ENCODE assay signal across 1 cellular context in genomic region chr10:92573798-92574544, GRCh38.
A peak's percentile ranks its signal among the peaks of the same experiment; 100 is the strongest.
TF ChIP-seq lines count a peak whose summit lies in the region.

Gene IDE, minus strand, starts transcription at chr10:92574093. Its CDS starts 74 bp downstream, at chr10:92574019.

TF ChIP-seq in HepG2, 621 proteins besides CTCF, POLR2A, EP300 and RAD21 (continued from another document and continues in another):
- TF ChIP-seq, protein P1, sequence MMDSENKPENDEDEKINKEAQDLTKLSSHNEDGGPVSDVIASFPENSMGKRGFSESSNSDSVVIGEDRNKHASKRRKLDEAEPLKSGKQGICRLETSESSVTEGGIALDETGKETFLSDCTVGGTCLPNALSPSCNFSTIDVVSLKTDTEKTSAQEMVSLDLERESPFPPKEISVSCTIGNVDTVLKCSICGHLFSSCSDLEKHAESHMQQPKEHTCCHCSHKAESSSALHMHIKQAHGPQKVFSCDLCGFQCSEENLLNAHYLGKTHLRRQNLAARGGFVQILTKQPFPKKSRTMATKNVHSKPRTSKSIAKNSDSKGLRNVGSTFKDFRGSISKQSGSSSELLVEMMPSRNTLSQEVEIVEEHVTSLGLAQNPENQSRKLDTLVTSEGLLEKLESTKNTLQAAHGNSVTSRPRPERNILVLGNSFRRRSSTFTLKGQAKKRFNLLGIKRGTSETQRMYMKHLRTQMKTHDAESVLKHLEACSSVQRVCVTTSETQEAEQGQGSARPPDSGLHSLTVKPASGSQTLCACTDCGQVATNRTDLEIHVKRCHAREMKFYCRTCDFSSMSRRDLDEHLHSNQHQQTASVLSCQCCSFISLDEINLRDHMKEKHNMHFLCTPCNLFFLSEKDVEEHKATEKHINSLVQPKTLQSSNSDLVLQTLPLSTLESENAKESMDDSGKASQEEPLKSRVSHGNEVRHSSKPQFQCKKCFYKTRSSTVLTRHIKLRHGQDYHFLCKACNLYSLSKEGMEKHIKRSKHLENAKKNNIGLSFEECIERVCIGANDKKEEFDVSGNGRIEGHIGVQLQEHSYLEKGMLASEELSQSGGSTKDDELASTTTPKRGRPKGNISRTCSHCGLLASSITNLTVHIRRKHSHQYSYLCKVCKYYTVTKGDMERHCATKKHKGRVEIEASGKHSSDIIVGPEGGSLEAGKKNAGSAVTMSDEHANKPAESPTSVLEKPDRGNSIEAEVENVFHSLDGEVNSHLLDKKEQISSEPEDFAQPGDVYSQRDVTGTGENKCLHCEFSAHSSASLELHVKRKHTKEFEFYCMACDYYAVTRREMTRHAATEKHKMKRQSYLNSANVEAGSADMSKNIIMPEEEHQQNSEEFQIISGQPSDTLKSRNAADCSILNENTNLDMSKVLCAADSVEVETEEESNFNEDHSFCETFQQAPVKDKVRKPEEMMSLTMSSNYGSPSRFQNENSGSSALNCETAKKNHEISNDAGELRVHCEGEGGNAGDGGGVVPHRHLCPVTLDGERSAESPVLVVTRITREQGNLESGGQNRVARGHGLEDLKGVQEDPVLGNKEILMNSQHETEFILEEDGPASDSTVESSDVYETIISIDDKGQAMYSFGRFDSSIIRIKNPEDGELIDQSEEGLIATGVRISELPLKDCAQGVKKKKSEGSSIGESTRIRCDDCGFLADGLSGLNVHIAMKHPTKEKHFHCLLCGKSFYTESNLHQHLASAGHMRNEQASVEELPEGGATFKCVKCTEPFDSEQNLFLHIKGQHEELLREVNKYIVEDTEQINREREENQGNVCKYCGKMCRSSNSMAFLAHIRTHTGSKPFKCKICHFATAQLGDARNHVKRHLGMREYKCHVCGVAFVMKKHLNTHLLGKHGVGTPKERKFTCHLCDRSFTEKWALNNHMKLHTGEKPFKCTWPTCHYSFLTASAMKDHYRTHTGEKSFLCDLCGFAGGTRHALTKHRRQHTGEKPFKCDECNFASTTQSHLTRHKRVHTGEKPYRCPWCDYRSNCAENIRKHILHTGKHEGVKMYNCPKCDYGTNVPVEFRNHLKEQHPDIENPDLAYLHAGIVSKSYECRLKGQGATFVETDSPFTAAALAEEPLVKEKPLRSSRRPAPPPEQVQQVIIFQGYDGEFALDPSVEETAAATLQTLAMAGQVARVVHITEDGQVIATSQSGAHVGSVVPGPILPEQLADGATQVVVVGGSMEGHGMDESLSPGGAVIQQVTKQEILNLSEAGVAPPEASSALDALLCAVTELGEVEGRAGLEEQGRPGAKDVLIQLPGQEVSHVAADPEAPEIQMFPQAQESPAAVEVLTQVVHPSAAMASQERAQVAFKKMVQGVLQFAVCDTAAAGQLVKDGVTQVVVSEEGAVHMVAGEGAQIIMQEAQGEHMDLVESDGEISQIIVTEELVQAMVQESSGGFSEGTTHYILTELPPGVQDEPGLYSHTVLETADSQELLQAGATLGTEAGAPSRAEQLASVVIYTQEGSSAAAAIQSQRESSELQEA (CRISPR knock-in tag; IDR thresholded peaks at IDR 0.05; ENCODE audit: not compliant biosample characterization) = no peak
- TF ChIP-seq DNMT3B (CRISPR knock-in tag; conservative IDR thresholded peaks at IDR 0.05) (peak; percentile 71; the same call in 1 of the 2 replicates), MBD4 (IDR thresholded peaks at IDR 0.05; ENCODE audit: borderline replicate concordance, low read length) (no peak), CREB1 (IDR thresholded peaks at IDR 0.05) (0 out of 2 replicates have a peak, but pooled peaks have one; percentile 9), CREB1 (CRISPR knock-in tag; IDR thresholded peaks at IDR 0.05) (no peak), ZFP62 (CRISPR knock-in tag; IDR thresholded peaks at IDR 0.05) (no peak), GFI1 (CRISPR knock-in tag; IDR thresholded peaks at IDR 0.05; ENCODE audit: borderline replicate concordance) (peak; percentile 65; the same call in 1 of the 2 replicates), EEA1 (CRISPR knock-in tag; IDR thresholded peaks at IDR 0.05; ENCODE audit: borderline replicate concordance) (no peak), POGZ (CRISPR knock-in tag; IDR thresholded peaks at IDR 0.05) (peak; percentile 60), AKAP8 (CRISPR knock-in tag; IDR thresholded peaks at IDR 0.05) (no peak), ZNF3 (CRISPR knock-in tag; IDR thresholded peaks at IDR 0.05) (no peak), MED13 (CRISPR knock-in tag; IDR thresholded peaks at IDR 0.05) (0 out of 2 replicates have a peak, but pooled peaks have one; percentile 72), ZNF670 (CRISPR knock-in tag; IDR thresholded peaks at IDR 0.05; ENCODE audit: borderline replicate concordance) (peak; percentile 80), ERF (CRISPR knock-in tag; IDR thresholded peaks at IDR 0.05) (peak; percentile 66), DBP (CRISPR knock-in tag; IDR thresholded peaks at IDR 0.05; ENCODE audit: not compliant biosample characterization) (no peak), ZNF101 (CRISPR knock-in tag; IDR thresholded peaks at IDR 0.05; ENCODE audit: borderline replicate concordance, low read depth) (0 out of 2 replicates have a peak, but pooled peaks have one; percentile 15), ZBTB33 (CRISPR knock-in tag; IDR thresholded peaks at IDR 0.05) (peak; percentile 36; the same call in 1 of the 2 replicates), SP4 (CRISPR knock-in tag; IDR thresholded peaks at IDR 0.05) (peak; percentile 41; the same call in 1 of the 2 replicates), MATR3 (CRISPR knock-in tag; IDR thresholded peaks at IDR 0.05) (no peak), CEBPG (CRISPR knock-in tag; IDR thresholded peaks at IDR 0.05) (no peak), ZNF232 (CRISPR knock-in tag; IDR thresholded peaks at IDR 0.05; ENCODE audit: borderline replicate concordance) (0 out of 2 replicates have a peak, but pooled peaks have one; percentile 62), ZNF44 (CRISPR knock-in tag; IDR thresholded peaks at IDR 0.05) (peak; percentile 74; the same call in 1 of the 2 replicates), GPBP1L1 (CRISPR knock-in tag; IDR thresholded peaks at IDR 0.05) (no peak), ZNF672 (CRISPR knock-in tag; IDR thresholded peaks at IDR 0.05) (0 out of 2 replicates have a peak, but pooled peaks have one; percentile 66), ZSCAN25 (CRISPR knock-in tag; IDR thresholded peaks at IDR 0.05) (peak; percentile 69), E2F5 (CRISPR knock-in tag; conservative IDR thresholded peaks at IDR 0.05) (no peak), ZFYVE20 (CRISPR knock-in tag; IDR thresholded peaks at IDR 0.05; ENCODE audit: borderline replicate concordance, low read depth) (peak; percentile 6; the same call in 1 of the 2 replicates), ZNF577 (CRISPR knock-in tag; IDR thresholded peaks at IDR 0.05; ENCODE audit: borderline replicate concordance, low read depth) (no peak), ZNF263 (CRISPR knock-in tag; IDR thresholded peaks at IDR 0.05) (peak; percentile 63; the same call in 1 of the 2 replicates)
- TF ChIP-seq, protein P2, sequence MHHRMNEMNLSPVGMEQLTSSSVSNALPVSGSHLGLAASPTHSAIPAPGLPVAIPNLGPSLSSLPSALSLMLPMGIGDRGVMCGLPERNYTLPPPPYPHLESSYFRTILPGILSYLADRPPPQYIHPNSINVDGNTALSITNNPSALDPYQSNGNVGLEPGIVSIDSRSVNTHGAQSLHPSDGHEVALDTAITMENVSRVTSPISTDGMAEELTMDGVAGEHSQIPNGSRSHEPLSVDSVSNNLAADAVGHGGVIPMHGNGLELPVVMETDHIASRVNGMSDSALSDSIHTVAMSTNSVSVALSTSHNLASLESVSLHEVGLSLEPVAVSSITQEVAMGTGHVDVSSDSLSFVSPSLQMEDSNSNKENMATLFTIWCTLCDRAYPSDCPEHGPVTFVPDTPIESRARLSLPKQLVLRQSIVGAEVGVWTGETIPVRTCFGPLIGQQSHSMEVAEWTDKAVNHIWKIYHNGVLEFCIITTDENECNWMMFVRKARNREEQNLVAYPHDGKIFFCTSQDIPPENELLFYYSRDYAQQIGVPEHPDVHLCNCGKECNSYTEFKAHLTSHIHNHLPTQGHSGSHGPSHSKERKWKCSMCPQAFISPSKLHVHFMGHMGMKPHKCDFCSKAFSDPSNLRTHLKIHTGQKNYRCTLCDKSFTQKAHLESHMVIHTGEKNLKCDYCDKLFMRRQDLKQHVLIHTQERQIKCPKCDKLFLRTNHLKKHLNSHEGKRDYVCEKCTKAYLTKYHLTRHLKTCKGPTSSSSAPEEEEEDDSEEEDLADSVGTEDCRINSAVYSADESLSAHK (CRISPR knock-in tag; IDR thresholded peaks at IDR 0.05; ENCODE audit: borderline replicate concordance) = no peak
- TF ChIP-seq, protein P3, sequence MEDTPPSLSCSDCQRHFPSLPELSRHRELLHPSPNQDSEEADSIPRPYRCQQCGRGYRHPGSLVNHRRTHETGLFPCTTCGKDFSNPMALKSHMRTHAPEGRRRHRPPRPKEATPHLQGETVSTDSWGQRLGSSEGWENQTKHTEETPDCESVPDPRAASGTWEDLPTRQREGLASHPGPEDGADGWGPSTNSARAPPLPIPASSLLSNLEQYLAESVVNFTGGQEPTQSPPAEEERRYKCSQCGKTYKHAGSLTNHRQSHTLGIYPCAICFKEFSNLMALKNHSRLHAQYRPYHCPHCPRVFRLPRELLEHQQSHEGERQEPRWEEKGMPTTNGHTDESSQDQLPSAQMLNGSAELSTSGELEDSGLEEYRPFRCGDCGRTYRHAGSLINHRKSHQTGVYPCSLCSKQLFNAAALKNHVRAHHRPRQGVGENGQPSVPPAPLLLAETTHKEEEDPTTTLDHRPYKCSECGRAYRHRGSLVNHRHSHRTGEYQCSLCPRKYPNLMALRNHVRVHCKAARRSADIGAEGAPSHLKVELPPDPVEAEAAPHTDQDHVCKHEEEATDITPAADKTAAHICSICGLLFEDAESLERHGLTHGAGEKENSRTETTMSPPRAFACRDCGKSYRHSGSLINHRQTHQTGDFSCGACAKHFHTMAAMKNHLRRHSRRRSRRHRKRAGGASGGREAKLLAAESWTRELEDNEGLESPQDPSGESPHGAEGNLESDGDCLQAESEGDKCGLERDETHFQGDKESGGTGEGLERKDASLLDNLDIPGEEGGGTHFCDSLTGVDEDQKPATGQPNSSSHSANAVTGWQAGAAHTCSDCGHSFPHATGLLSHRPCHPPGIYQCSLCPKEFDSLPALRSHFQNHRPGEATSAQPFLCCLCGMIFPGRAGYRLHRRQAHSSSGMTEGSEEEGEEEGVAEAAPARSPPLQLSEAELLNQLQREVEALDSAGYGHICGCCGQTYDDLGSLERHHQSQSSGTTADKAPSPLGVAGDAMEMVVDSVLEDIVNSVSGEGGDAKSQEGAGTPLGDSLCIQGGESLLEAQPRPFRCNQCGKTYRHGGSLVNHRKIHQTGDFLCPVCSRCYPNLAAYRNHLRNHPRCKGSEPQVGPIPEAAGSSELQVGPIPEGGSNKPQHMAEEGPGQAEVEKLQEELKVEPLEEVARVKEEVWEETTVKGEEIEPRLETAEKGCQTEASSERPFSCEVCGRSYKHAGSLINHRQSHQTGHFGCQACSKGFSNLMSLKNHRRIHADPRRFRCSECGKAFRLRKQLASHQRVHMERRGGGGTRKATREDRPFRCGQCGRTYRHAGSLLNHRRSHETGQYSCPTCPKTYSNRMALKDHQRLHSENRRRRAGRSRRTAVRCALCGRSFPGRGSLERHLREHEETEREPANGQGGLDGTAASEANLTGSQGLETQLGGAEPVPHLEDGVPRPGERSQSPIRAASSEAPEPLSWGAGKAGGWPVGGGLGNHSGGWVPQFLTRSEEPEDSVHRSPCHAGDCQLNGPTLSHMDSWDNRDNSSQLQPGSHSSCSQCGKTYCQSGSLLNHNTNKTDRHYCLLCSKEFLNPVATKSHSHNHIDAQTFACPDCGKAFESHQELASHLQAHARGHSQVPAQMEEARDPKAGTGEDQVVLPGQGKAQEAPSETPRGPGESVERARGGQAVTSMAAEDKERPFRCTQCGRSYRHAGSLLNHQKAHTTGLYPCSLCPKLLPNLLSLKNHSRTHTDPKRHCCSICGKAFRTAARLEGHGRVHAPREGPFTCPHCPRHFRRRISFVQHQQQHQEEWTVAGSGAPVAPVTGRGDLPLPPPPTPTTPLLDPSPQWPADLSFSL (CRISPR knock-in tag; IDR thresholded peaks at IDR 0.05) = peak; percentile 14; the same call in 1 of the 2 replicates
- TF ChIP-seq, protein P4, sequence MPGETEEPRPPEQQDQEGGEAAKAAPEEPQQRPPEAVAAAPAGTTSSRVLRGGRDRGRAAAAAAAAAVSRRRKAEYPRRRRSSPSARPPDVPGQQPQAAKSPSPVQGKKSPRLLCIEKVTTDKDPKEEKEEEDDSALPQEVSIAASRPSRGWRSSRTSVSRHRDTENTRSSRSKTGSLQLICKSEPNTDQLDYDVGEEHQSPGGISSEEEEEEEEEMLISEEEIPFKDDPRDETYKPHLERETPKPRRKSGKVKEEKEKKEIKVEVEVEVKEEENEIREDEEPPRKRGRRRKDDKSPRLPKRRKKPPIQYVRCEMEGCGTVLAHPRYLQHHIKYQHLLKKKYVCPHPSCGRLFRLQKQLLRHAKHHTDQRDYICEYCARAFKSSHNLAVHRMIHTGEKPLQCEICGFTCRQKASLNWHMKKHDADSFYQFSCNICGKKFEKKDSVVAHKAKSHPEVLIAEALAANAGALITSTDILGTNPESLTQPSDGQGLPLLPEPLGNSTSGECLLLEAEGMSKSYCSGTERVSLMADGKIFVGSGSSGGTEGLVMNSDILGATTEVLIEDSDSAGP (CRISPR knock-in tag; IDR thresholded peaks at IDR 0.05; ENCODE audit: borderline replicate concordance) = peak; percentile 95
